ENCODE assay signal across 8 cellular contexts in the genomic region with DNA sequence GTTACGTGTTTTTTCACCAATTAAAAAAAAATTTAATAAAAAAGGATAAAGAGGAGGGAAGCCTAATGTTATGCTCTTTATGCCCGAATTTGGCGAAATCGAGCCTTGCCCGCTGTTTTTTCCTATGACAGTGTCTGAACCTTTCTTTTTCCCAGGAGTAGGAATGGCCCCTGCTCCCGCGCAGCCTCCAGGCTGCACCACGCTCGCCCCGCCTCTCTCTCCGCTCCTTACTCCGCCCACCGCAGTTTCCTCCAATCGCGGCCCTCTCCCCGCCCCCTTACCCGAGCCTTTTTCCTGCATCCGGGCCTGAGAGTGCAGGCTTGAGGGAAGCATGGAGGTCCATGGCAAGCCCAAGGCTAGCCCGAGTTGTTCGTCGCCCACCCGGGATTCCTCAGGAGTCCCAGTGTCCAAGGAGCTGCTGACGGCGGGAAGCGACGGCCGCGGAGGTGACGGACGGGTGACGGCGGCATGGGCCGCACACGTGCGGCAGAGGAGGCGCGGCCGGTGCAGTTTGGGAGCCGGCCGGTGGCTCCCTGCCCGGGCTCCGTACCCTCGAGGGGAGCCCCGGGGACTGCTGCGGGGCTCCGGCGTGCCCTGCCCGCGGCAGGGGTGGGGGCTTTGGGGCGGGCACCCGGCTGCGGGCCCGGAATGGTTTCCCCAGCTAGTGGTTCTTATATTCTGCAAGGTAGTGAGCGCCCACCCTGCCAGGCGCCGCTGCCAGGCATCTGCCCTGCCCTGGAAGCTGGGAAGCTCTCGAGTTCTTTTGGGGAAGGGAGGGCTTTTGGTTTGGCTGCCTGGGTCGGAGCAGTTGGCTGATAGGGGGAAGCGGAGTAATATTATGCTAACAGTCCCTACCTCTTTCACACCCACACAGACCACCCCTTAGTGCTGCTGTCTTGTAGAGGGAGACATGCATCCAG.
DNase-seq lines count a peak whose midpoint lies in the region; ATAC-seq, FAIRE-seq and TF ChIP-seq lines count a peak whose summit lies in the region.

A gene with protein sequence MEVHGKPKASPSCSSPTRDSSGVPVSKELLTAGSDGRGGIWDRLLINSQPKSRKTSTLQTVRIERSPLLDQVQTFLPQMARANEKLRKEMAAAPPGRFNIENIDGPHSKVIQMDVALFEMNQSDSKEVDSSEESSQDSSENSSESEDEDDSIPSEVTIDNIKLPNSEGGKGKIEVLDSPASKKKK (plus strand): TSS at position 295 of the 920 bp plus-strand sequence. CDS start 37 bp downstream, at position 332.

- H3K9me2 ChIP-seq in Loucy (replicated peaks; ENCODE audit: low read depth, low read length), result no peaks in the 10 kb centered on the region

- H3K4me1 Mint-ChIP-seq in nephron progenitor cell, result peaks cover 17% of the 10 kb centered on the region
- peaks cover 49% of the 10 kb centered on the region for H3K4me1 Mint-ChIP-seq in stimulated activated naive CD8-positive, alpha-beta T cell treated with anti-CD3 and anti-CD28 coated beads, Interleukin-15, Interleukin-2, amounts not matched to agents 100 ng/mL and 50 ng/mL, for 24 hours (ENCODE audit: low read depth)

- peaks cover 15% of the 10 kb centered on the region for H3K27me3 Mint-ChIP-seq in nephron progenitor cell (ENCODE audit: low read depth, poor library complexity)
- H3K27me3 Mint-ChIP-seq in stimulated activated naive CD8-positive, alpha-beta T cell treated with anti-CD3 and anti-CD28 coated beads, Interleukin-15, Interleukin-2, amounts not matched to agents 100 ng/mL and 50 ng/mL, for 24 hours, result peaks cover 4% of the 10 kb centered on the region

- no peaks in the 10 kb centered on the region for H3F3A ChIP-seq in Loucy (ENCODE audit: low read depth)

- H4K20me1 ChIP-seq in Loucy (ENCODE audit: insufficient read depth, low read length, poor library complexity, severe bottlenecking), result peaks cover 6% of the 10 kb centered on the region

- H3K36me3 Mint-ChIP-seq in nephron progenitor cell (ENCODE audit: low read depth), result peaks cover 41% of the 10 kb centered on the region
- peaks cover 41% of the 10 kb centered on the region for H3K36me3 Mint-ChIP-seq in stimulated activated naive CD8-positive, alpha-beta T cell treated with anti-CD3 and anti-CD28 coated beads, Interleukin-15, Interleukin-2, amounts not matched to agents 100 ng/mL and 50 ng/mL, for 24 hours (ENCODE audit: low read depth)

- peak; percentile 92 for TF ChIP-seq POLR2A in H54 (IDR thresholded peaks at IDR 0.05; ENCODE audit: low read depth, low read length)

- peaks cover 40% of the 10 kb centered on the region for H3K4me1 ChIP-seq in Loucy (ENCODE audit: insufficient read depth, low read length, poor library complexity, severe bottlenecking)
- H3K4me1 ChIP-seq in RWPE2 (ENCODE audit: insufficient read depth, poor library complexity, severe bottlenecking), result no peaks in the 10 kb centered on the region

- DNase-seq in ELF-1 (ENCODE audit: low read depth, low spot score), result peak; percentile 94
- DNase-seq in H54 (ENCODE audit: insufficient read length, low spot score), result peak; percentile 86
- peak; percentile 92 for DNase-seq in RWPE2 (ENCODE audit: low spot score)
- DNase-seq in activated T-helper 9 cell treated with anti-CD3 and anti-CD28 coated beads, Interleukin-2, amount 50 U/mL, for 16 hours (ENCODE audit: low read depth), result peak; percentile 78
- DNase-seq in fibroblast of the conjunctiva (ENCODE audit: low read depth), result peak; percentile 45
- DNase-seq in nephron progenitor cell, result peak; percentile 95

- peak; percentile 100 for ATAC-seq in RWPE2 (ENCODE audit: low read depth)

- H3K4me2 ChIP-seq in Loucy (ENCODE audit: low read depth, low read length, poor library complexity, severe bottlenecking), result peak within 1 kb of the TSS; percentile 86

- TF ChIP-seq CTCF in Loucy (conservative IDR thresholded peaks at IDR 0.05; ENCODE audit: low read length) (no peak), RWPE2 (IDR thresholded peaks at IDR 0.05; ENCODE audit: poor library complexity, severe bottlenecking) (no peak), nephron progenitor cell (IDR thresholded peaks at IDR 0.05) (no peak)

- H3K4me3 ChIP-seq in Loucy (ENCODE audit: low read length, poor library complexity, severe bottlenecking) (peak within 1 kb of the TSS; percentile 79), RWPE2 (ENCODE audit: severe bottlenecking) (peak within 1 kb of the TSS; percentile 64)

- H3K9me3 ChIP-seq in Loucy (ENCODE audit: insufficient read depth, low read depth, low read length) (no peaks in the 10 kb centered on the region), RWPE2 (ENCODE audit: severe bottlenecking) (no peaks in the 10 kb centered on the region)

- H3K27me3 ChIP-seq in Loucy (ENCODE audit: insufficient read depth, low read length, poor library complexity, severe bottlenecking), result no peaks in the 10 kb centered on the region
- H3K27me3 ChIP-seq in RWPE2 (ENCODE audit: insufficient read depth, poor library complexity, severe bottlenecking), result no peaks in the 10 kb centered on the region

- no peak within 1 kb of the TSS for H3K27ac Mint-ChIP-seq in nephron progenitor cell
- H3K27ac Mint-ChIP-seq in stimulated activated naive CD8-positive, alpha-beta T cell treated with anti-CD3 and anti-CD28 coated beads, Interleukin-15, Interleukin-2, amounts not matched to agents 100 ng/mL and 50 ng/mL, for 24 hours, result peak within 1 kb of the TSS; percentile 75

- H3K36me3 ChIP-seq in Loucy (ENCODE audit: insufficient read depth, low read length), result no peaks in the 10 kb centered on the region; the same call in 1 of the 2 replicates
- peaks cover 26% of the 10 kb centered on the region for H3K36me3 ChIP-seq in RWPE2 (ENCODE audit: low read depth)

- H3K4me3 Mint-ChIP-seq in nephron progenitor cell, result peak within 1 kb of the TSS; percentile 89
- H3K4me3 Mint-ChIP-seq in stimulated activated naive CD8-positive, alpha-beta T cell treated with anti-CD3 and anti-CD28 coated beads, Interleukin-15, Interleukin-2, amounts not matched to agents 100 ng/mL and 50 ng/mL, for 24 hours, result peak within 1 kb of the TSS; percentile 90

- peaks cover 35% of the 10 kb centered on the region for H3K79me2 ChIP-seq in Loucy (ENCODE audit: insufficient read depth, low read length)

- H3K9me3 Mint-ChIP-seq in nephron progenitor cell, result peaks cover 9% of the 10 kb centered on the region
- H3K9me3 Mint-ChIP-seq in stimulated activated naive CD8-positive, alpha-beta T cell treated with anti-CD3 and anti-CD28 coated beads, Interleukin-15, Interleukin-2, amounts not matched to agents 100 ng/mL and 50 ng/mL, for 24 hours, result no peaks in the 10 kb centered on the region

- FAIRE-seq in H54 (lab: Jason Lieb, UNC), result peak; percentile 90

- peak within 1 kb of the TSS; percentile 92 for H2AFZ ChIP-seq in Loucy (ENCODE audit: low read length)

- H3K27ac ChIP-seq in RWPE2 (ENCODE audit: poor library complexity, severe bottlenecking), result no peak within 1 kb of the TSS

- H3K9ac ChIP-seq in Loucy (ENCODE audit: low read depth, low read length, poor library complexity, severe bottlenecking), result peak within 1 kb of the TSS; percentile 76

Comparison
In these comparisons a context has a peak if more than half of its experiments do, and no peak if none do; other contexts are left out.
1. DNase-seq: peak in every context shown above with its lines; median percentile 95 in nephron progenitor cell; 94 in ELF-1; 92 in RWPE2; 86 in H54; 78 in activated T-helper 9 cell treated with anti-CD3 and anti-CD28 coated beads, Interleukin-2, amount 50 U/mL, for 16 hours; 45 in fibroblast of the conjunctiva.